Comparison of ENCODE assay signal across 8 cellular contexts in the genomic region with DNA sequence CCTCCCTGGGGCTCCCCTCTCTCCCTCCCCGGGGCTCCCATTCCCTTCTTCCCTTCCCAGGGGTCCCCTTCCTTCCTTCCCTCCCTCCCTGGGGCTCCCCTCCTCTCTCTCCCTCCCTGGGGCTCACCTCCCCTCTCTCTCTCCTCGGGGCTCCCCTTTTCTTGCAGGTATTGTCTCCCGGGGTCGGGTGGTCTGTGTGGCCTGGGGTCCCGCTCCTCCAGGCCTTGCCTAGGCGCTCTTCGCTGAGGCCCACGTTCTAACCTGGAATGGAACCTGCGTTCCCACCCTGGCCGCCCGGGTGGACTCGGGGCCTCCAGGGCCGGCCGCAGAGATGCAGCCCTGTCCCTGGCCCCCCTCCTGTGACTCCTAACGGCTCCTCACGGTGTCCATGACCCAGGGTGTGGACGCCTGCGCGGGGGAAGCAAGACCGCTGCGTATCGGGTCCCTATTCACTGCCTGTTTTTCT. TPM values are rescaled to one million over a fixed set of nuclear protein-coding genes. Genes with fewer than 3 reads are reported as not detected.
DNase-seq lines count a peak whose midpoint lies in the region; ATAC-seq and TF ChIP-seq lines count a peak whose summit lies in the region.

No MANE protein-coding gene starts in this region.

- H2AFZ ChIP-seq in OCI-LY7 (ENCODE audit: low read length), result peak overlapping the region; percentile 64; the same call in 1 of the 2 replicates

- TF ChIP-seq POLR2A in upper lobe of left lung (IDR thresholded peaks at IDR 0.05), result no peak

- peak overlapping the region; percentile 82 for H3K4me3 ChIP-seq in OCI-LY7 (ENCODE audit: low read depth, low read length, poor library complexity, severe bottlenecking)
- peak overlapping the region; percentile 73 for H3K4me3 ChIP-seq in coronary artery
- H3K4me3 ChIP-seq in upper lobe of left lung, result peak overlapping the region; percentile 48 to 97 (median 92)

- no peaks in the 10 kb centered on the region for H3K27me3 ChIP-seq in upper lobe of left lung

- H3K36me3 ChIP-seq in OCI-LY7 (ENCODE audit: insufficient read depth, low read length) (peaks cover 12% of the 10 kb centered on the region), upper lobe of left lung (peaks cover 1 to 17% (median 13%) of the 10 kb centered on the region in 4 donors)

- intact Hi-C loops in OCI-LY7 (cut with micrococcal nuclease; ENCODE audit: unreplicated experiment), result no loop called here

- CTCF ChIA-PET in OCI-LY7 (lab: Charles Lee; ENCODE audit: unreplicated experiment), result no interaction called here

- 2 to 16% methylated on average over 17 to 21 of the region's 22 CpGs for WGBS in upper lobe of left lung, 2 donors

- H3K4me2 ChIP-seq in OCI-LY7 (ENCODE audit: low read length), result peak overlapping the region; percentile 100

- H3K79me2 ChIP-seq in OCI-LY7 (ENCODE audit: insufficient read depth, low read depth, low read length), result peaks cover 30% of the 10 kb centered on the region

- ATAC-seq in upper lobe of left lung (ENCODE audit: low FRiP score in 2 of 2), result peak in 1 of 2 donors; percentile 34
- no peak for ATAC-seq in HG03159 (IDR thresholded peaks at IDR 0.05; ENCODE audit: unreplicated experiment)

- H3K27ac ChIP-seq in OCI-LY7 (ENCODE audit: low read depth, low read length, poor library complexity, severe bottlenecking) (no peak overlapping the region), coronary artery (peak overlapping the region; percentile 88 to 91), upper lobe of left lung (peak overlapping the region; percentile 86 to 96 (median 87))

- no peaks in the 10 kb centered on the region for H3K9me2 ChIP-seq in OCI-LY7 (ENCODE audit: insufficient read depth, low read length)

- peaks cover 32% of the 10 kb centered on the region; the same call in 1 of the 2 replicates for H4K20me1 ChIP-seq in OCI-LY7 (ENCODE audit: insufficient read depth, low read length)

- no TSS peak for BruUV-seq in OCI-LY7 (replicated peaks; lab: Mats Ljungman, UMichigan)

- DNase-seq in NCI-H2227 (lab: John Stamatoyannopoulos, UW; ENCODE audit: unreplicated experiment) (peak; percentile 21), NCI-H2227 treated with DMSO at 0.1 percent for 48 hours (lab: John Stamatoyannopoulos, UW) (no peak), OCI-LY7 (ENCODE audit: low spot score) (no peak), coronary artery (ENCODE audit: low spot score) (no peak), lung microvascular endothelial cell (ENCODE audit: low read depth in 2 of 2) (peak; percentile 39 to 50), upper lobe of left lung (peak in 1 of 2 donors; percentile 81), MV-4-11 (lab: John Stamatoyannopoulos, UW) (no peak)

- TF ChIP-seq EP300 in upper lobe of left lung (IDR thresholded peaks at IDR 0.05), result no peak

- TF ChIP-seq CTCF in OCI-LY7 (conservative IDR thresholded peaks at IDR 0.05; ENCODE audit: low read length) (no peak), coronary artery (IDR thresholded peaks at IDR 0.05) (no peak), upper lobe of left lung (IDR thresholded peaks at IDR 0.05) (no peak)

- H3K9me3 ChIP-seq in OCI-LY7 (ENCODE audit: low read length), result no peaks in the 10 kb centered on the region
- H3K9me3 ChIP-seq in upper lobe of left lung, result no peaks in the 10 kb centered on the region

- H3K4me1 ChIP-seq in OCI-LY7 (ENCODE audit: insufficient read depth, low read length, poor library complexity, severe bottlenecking) (peaks cover 42% of the 10 kb centered on the region), upper lobe of left lung (peaks cover 37 to 70% (median 43%) of the 10 kb centered on the region in 4 donors)

- POLR2A ChIA-PET in OCI-LY7 (lab: Charles Lee), result no interaction called here

RNA-seq across cellular contexts. Expression of a gene that starts 0.9 kb away (rescaled TPM):
- 9.2 and 13.4 TPM in 2 replicates for total RNA-seq in OCI-LY7 (2014; rRNA removed; shearing (Covaris generic))
- total RNA-seq in OCI-LY7 (2022), result 12.8 and 16.5 TPM in 2 replicates
- total RNA-seq in lung microvascular endothelial cell, result 5.2 and 6.2 TPM in 2 replicates
- total RNA-seq in upper lobe of left lung, result 10 to 100 TPM; 10.1 to 53.4 (median 26.5) TPM

RNA-seq across cellular contexts. Expression of a gene that starts 38.2 kb away (rescaled TPM):
- total RNA-seq in OCI-LY7 (2014; rRNA removed; shearing (Covaris generic)), result 0.95 and 2.5 TPM in 2 replicates
- total RNA-seq in OCI-LY7 (2022) (5.1 and 6.2 TPM in 2 replicates), lung microvascular endothelial cell (0.20 and 0.44 TPM in 2 replicates), upper lobe of left lung (1 to 10 TPM in 5 of 6 donors, under 1 TPM in 1; 0.59 to 6.3 (median 2.8) TPM)

Comparison
In these comparisons a context has a peak if more than half of its experiments do, and no peak if none do; other contexts are left out.
1. DNase-seq: peak in NCI-H2227 (single experiment) and lung microvascular endothelial cell (2 of 2); none in NCI-H2227 treated with DMSO at 0.1 percent for 48 hours (single experiment), OCI-LY7 (single experiment), coronary artery (single experiment) and MV-4-11 (single experiment).
2. Peak in every context shown above with its lines, with median percentiles within 50 percentile points of each other: H3K4me3 ChIP-seq.